8 cellular contexts compared by ENCODE assay signal in the genomic region with DNA sequence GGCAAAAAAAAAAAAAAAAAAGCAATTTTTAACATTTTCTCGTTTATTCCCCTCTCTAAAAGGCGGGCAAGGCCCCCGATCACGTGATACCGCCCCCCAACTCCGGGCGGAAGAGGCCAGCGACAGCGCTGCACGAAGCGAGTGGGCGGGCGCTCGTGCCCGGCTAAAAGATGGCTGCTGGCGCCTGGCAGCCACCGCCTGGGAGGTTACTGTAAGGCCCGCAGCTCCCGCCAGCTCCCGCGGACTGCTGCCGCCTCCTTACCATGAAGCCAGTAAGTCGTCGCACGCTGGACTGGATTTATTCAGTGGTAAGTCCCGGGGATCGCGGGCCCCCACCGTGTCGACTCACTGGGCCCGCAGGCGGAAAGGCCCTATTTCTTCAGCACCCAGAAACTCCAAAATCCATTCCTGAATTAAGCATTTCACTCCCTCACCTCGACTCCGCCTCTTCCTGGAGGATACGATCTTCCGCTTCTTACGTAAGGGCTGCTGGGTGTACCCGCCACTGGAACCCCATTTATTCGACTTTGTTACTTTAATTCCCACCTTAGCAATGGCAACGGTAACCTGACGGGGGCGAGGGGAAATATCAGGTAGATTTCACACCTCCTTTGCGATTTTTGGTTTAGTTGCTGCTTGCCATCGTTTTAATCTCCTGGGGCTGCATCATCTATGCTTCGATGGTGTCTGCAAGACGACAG. TPM values are rescaled to one million over a fixed set of nuclear protein-coding genes. Genes with fewer than 3 reads are reported as not detected.
DNase-seq lines count a peak whose midpoint lies in the region; ATAC-seq and TF ChIP-seq lines count a peak whose summit lies in the region.

A gene with protein sequence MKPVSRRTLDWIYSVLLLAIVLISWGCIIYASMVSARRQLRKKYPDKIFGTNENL (plus strand): TSS at position 156 of the 701 bp plus-strand sequence. CDS start 108 bp downstream, at position 264.
A gene (minus strand): TSS at position 415 of the 701 bp plus-strand sequence. CDS start 150 bp downstream, at position 265.

- ATAC-seq in HG02642 (IDR thresholded peaks at IDR 0.05; ENCODE audit: poor library complexity, unreplicated experiment) (peak; percentile 80), thoracic aorta (ENCODE audit: insufficient number of reproducible peaks, low FRiP score, low read depth) (peak; percentile 81)

- H3K27ac Mint-ChIP-seq in activated naive CD4-positive, alpha-beta T cell treated with anti-CD3 and anti-CD28 coated beads, Interleukin-2, amount 50 U/mL, for 24 hours, result peak within 1 kb of the TSS; percentile 100
- H3K27ac Mint-ChIP-seq in osteocyte (ENCODE audit: unreplicated experiment), result peak within 1 kb of the TSS; percentile 97

- peaks cover 10 to 12% of the 10 kb centered on the region in 2 donors for H3K4me1 ChIP-seq in thoracic aorta (ENCODE audit: control insufficient read depth in 1 of 2, low read depth in 2 of 2)

- H3K4me3 ChIP-seq in GM12864 (ENCODE audit: low read depth, low read length) (peak within 1 kb of the TSS; percentile 70), thoracic aorta (peak within 1 kb of the TSS; percentile 94)

- DNase-seq in GM12864 (ENCODE audit: low read depth), result peak; percentile 69
- peak; percentile 91 for DNase-seq in NCI-H1105 (lab: John Stamatoyannopoulos, UW)
- peak; percentile 71 for DNase-seq in SKM-1 (lab: John Stamatoyannopoulos, UW; ENCODE audit: unreplicated experiment)
- DNase-seq in glomerular visceral epithelial cell (ENCODE audit: extremely low spot score), result peak; percentile 91
- DNase-seq in osteocyte (ENCODE audit: extremely low spot score, unreplicated experiment), result peak; percentile 94
- peak; percentile 46 for DNase-seq in thoracic aorta (ENCODE audit: low spot score)

- no peaks in the 10 kb centered on the region for H3K9me3 ChIP-seq in thoracic aorta

- no peaks in the 10 kb centered on the region for H3K27me3 ChIP-seq in thoracic aorta (replicated peaks; ENCODE audit: insufficient read depth)

- H3K27me3 Mint-ChIP-seq in activated naive CD4-positive, alpha-beta T cell treated with anti-CD3 and anti-CD28 coated beads, Interleukin-2, amount 50 U/mL, for 24 hours, result no peaks in the 10 kb centered on the region
- H3K27me3 Mint-ChIP-seq in osteocyte (ENCODE audit: unreplicated experiment), result no peaks in the 10 kb centered on the region

- H3K9me3 Mint-ChIP-seq in activated naive CD4-positive, alpha-beta T cell treated with anti-CD3 and anti-CD28 coated beads, Interleukin-2, amount 50 U/mL, for 24 hours, result no peaks in the 10 kb centered on the region
- no peaks in the 10 kb centered on the region for H3K9me3 Mint-ChIP-seq in osteocyte (ENCODE audit: unreplicated experiment)

- TF ChIP-seq CTCF in GM12864 (IDR thresholded peaks at IDR 0.05; ENCODE audit: low read depth, low read length, missing control alignments), result no peak
- no peak for TF ChIP-seq CTCF in osteocyte (IDR thresholded peaks at IDR 0.05)
- no peak for TF ChIP-seq CTCF in thoracic aorta (IDR thresholded peaks at IDR 0.05)

- H3K36me3 Mint-ChIP-seq in activated naive CD4-positive, alpha-beta T cell treated with anti-CD3 and anti-CD28 coated beads, Interleukin-2, amount 50 U/mL, for 24 hours, result peaks cover 5% of the 10 kb centered on the region
- peaks cover 9% of the 10 kb centered on the region for H3K36me3 Mint-ChIP-seq in osteocyte (ENCODE audit: unreplicated experiment)

- peak within 1 kb of the TSS; percentile 93 to 96 for H3K27ac ChIP-seq in thoracic aorta

- H3K36me3 ChIP-seq in thoracic aorta, result no peaks in the 10 kb centered on the region

- H3K4me1 Mint-ChIP-seq in activated naive CD4-positive, alpha-beta T cell treated with anti-CD3 and anti-CD28 coated beads, Interleukin-2, amount 50 U/mL, for 24 hours, result peaks cover 48% of the 10 kb centered on the region
- H3K4me1 Mint-ChIP-seq in osteocyte (ENCODE audit: unreplicated experiment), result peaks cover 28% of the 10 kb centered on the region

- H3K4me3 Mint-ChIP-seq in activated naive CD4-positive, alpha-beta T cell treated with anti-CD3 and anti-CD28 coated beads, Interleukin-2, amount 50 U/mL, for 24 hours, result peak within 1 kb of the TSS; percentile 100
- peak within 1 kb of the TSS; percentile 92 for H3K4me3 Mint-ChIP-seq in osteocyte (ENCODE audit: unreplicated experiment)

RNA-seq across cellular contexts. Expression of the first gene that starts in this region (rescaled TPM):
- 13.4 and 14.6 TPM in 2 replicates for total RNA-seq in osteocyte
- 1 to 10 TPM; 4.1 to 4.6 TPM for total RNA-seq in thoracic aorta

RNA-seq across cellular contexts. Expression of the second gene that starts in this region (rescaled TPM):
- total RNA-seq in osteocyte (17.8 and 18.4 TPM in 2 replicates), thoracic aorta (10 to 100 TPM; 11.8 to 30.8 TPM)

Comparison
In these comparisons a context has a peak if more than half of its experiments do, and no peak if none do; other contexts are left out.
1. Peak in every context shown above with its lines: DNase-seq, ATAC-seq, H3K4me3 ChIP-seq and H3K27ac ChIP-seq.